9 cellular contexts compared by ENCODE assay signal in genomic region chr2:217835931-217836881, GRCh38.
DNase-seq lines count a peak whose midpoint lies in the region; ATAC-seq, FAIRE-seq and TF ChIP-seq lines count a peak whose summit lies in the region.
"Had no signal": no experiment of that assay in that cellular context is flagged by ENCODE, and none has a peak within 500 bp of the region (broad histone marks: within the 10 kb centered on the region; RNA-seq: fewer than 3 reads in every experiment).

No MANE protein-coding gene starts in this region.

- no peak for TF ChIP-seq EP300 in H1 (IDR thresholded peaks at IDR 0.05; ENCODE audit: borderline replicate concordance in 1 of 2, low read depth in 2 of 2, low read length in 2 of 2)
- TF ChIP-seq EP300 in upper lobe of left lung (IDR thresholded peaks at IDR 0.05) = no peak

- H3K4me2 ChIP-seq in H1 (ENCODE audit: insufficient read depth in 1 of 2, low read depth in 2 of 2, low read length in 2 of 2) = no peak overlapping the region

- no peaks in the 10 kb centered on the region for H3K36me3 ChIP-seq in H1 (ENCODE audit: control insufficient read depth in 2 of 4, insufficient read depth in 4 of 4, low read length in 3 of 4)
- peaks cover 39% of the 10 kb centered on the region for H3K36me3 ChIP-seq in mesodermal cell (ENCODE audit: control insufficient read depth, insufficient read depth, low read length)
- peaks cover 9 to 70% (median 44%) of the 10 kb centered on the region in 4 donors for H3K36me3 ChIP-seq in upper lobe of left lung

- no peaks in the 10 kb centered on the region for H3K79me1 ChIP-seq in H1 (ENCODE audit: low read depth, low read length)

- FAIRE-seq in H1 (lab: Jason Lieb, UNC) = no peak

- TF ChIP-seq CTCF in H1 (IDR thresholded peaks at IDR 0.05; ENCODE audit: control extremely low read depth in 1 of 3, insufficient read depth in 1 of 3, low read depth in 1 of 3, low read length in 3 of 3) (no peak), upper lobe of left lung (IDR thresholded peaks at IDR 0.05) (no peak)

- H4K8ac ChIP-seq in H1 (ENCODE audit: extremely low read depth, insufficient read depth, low read length) = no peak overlapping the region

- POLR2A ChIA-PET in H1 (lab: Charles Lee; ENCODE audit: partially characterized antibody) = interaction anchor here (0.8 to 1.6 kb wide), 2 partner anchors 9 to 10 kb away, joined by 3 read pairs; no protein-coding TSS in a partner anchor

- no peak overlapping the region for H2AFZ ChIP-seq in H1 (ENCODE audit: low read length)

- TF ChIP-seq POLR2A in H1 (IDR thresholded peaks at IDR 0.05; ENCODE audit: control extremely low read depth in 1 of 2, low read depth in 2 of 2, low read length in 2 of 2) = no peak
- no peak for TF ChIP-seq POLR2A in upper lobe of left lung (IDR thresholded peaks at IDR 0.05)

- H3K27me3 ChIP-seq in H1 (replicated peaks in 1 of 4; ENCODE audit: control insufficient read depth in 3 of 4, extremely low read depth in 1 of 4, insufficient read depth in 3 of 4, low read length in 3 of 4) (no peaks in the 10 kb centered on the region), upper lobe of left lung (no peaks in the 10 kb centered on the region)

- H3K4me3 ChIP-seq in H1 (ENCODE audit: extremely low read depth in 1 of 4, insufficient read depth in 2 of 4, low read depth in 3 of 4, low read length in 4 of 4) (no peak overlapping the region), mesodermal cell (ENCODE audit: extremely low read depth, insufficient read depth, low read length, poor library complexity, severe bottlenecking) (no peak overlapping the region), upper lobe of left lung (no peak overlapping the region)

- DNase-seq in RPMI7951 (ENCODE audit: low read depth) (peak; percentile 94), H1 (ENCODE audit: low read depth in 1 of 2, low spot score in 2 of 2) (no peak), upper lobe of left lung (peak in 1 of 2 donors; percentile 57), NCI-H2107 treated with DMSO at 0.1 percent for 48 hours (lab: John Stamatoyannopoulos, UW; ENCODE audit: unreplicated experiment) (no peak), HuH-7 (ENCODE audit: low spot score) (no peak)
- DNase-seq: activated gamma-delta T cell had no signal

- H2BK120ac ChIP-seq in H1 (replicated peaks; ENCODE audit: low read depth, low read length) = no peak overlapping the region

- H3K4me1 ChIP-seq in H1 (replicated peaks in 1 of 4; ENCODE audit: control insufficient read depth in 3 of 4, insufficient read depth in 4 of 4, low read length in 3 of 4) (peaks cover 0 to 9% (median 6%) of the 10 kb centered on the region in 4 experiments; a peak in 5 of 7 replicates), mesodermal cell (ENCODE audit: control insufficient read depth, insufficient read depth, low read length, poor library complexity, severe bottlenecking) (peaks cover 8% of the 10 kb centered on the region), upper lobe of left lung (peaks cover 56 to 71% (median 60%) of the 10 kb centered on the region in 4 donors)

- no peaks in the 10 kb centered on the region for H3K79me2 ChIP-seq in H1 (ENCODE audit: control insufficient read depth in 1 of 2, insufficient read depth in 2 of 2, low read length in 2 of 2)

- H4K20me1 ChIP-seq in H1 (replicated peaks in 1 of 2; ENCODE audit: control insufficient read depth in 1 of 2, insufficient read depth in 2 of 2, low read length in 2 of 2) = no peaks in the 10 kb centered on the region

- ATAC-seq in upper lobe of left lung (ENCODE audit: low FRiP score in 2 of 2) = peak; percentile 9 to 85
- ATAC-seq in GM19463 (IDR thresholded peaks at IDR 0.05; ENCODE audit: unreplicated experiment) = no peak

- H3K4ac ChIP-seq in H1 (replicated peaks; ENCODE audit: insufficient read length, low read depth, low read length) = no peak overlapping the region

- H2BK20ac ChIP-seq in H1 (ENCODE audit: low read length) = no peak overlapping the region

- TF ChIP-seq RAD21 in H1 (IDR thresholded peaks at IDR 0.05 in 1 of 2, conservative IDR thresholded peaks at IDR 0.05 in 1 of 2; ENCODE audit: low read depth in 2 of 2, low read length in 2 of 2) = no peak

- CTCF ChIA-PET in H1 (lab: Charles Lee; ENCODE audit: partially characterized antibody) = interaction anchor here (0.9 to 3.6 kb wide), 16 partner anchors 10 to 166 kb away, joined by 3 to 25 read pairs (median 4); partner anchors contain the start of gene TNS1

- WGBS in H1 (ENCODE audit: extremely low coverage in 1 of 2, insufficient coverage in 1 of 2, insufficient read length in 1 of 2, insufficient replicate concordance in 2 of 2, low coverage in 1 of 2, low lambda C conversion rate in 2 of 2, missing lambda C conversion rate in 1 of 2), 2 experiments = 87% methylated on average over 17 of the region's 18 CpGs; no CpG with 5 or more reads in 1 of the 2 experiments
- 80 to 84% methylated on average over 10 to 15 of the region's 18 CpGs for WGBS in mesodermal cell (ENCODE audit: insufficient coverage in 2 of 2), 2 experiments
- WGBS in upper lobe of left lung, 2 donors = 82 to 83% methylated on average over 17 to 18 of the region's 18 CpGs

- H3K18ac ChIP-seq in H1 (ENCODE audit: extremely low read depth, low read length) = peak overlapping the region; percentile 34; the same call in 1 of the 2 replicates

- no peak overlapping the region for H4K5ac ChIP-seq in H1 (ENCODE audit: insufficient read length, low read depth, low read length)

- H3K23ac ChIP-seq in H1 (ENCODE audit: insufficient read length) = no peak overlapping the region

- H2BK12ac ChIP-seq in H1 (ENCODE audit: low read depth, low read length) = 0 out of 2 replicates have a peak overlapping the region, but pooled peaks have one; percentile 75

- no peaks in the 10 kb centered on the region; the same call in 1 of the 2 replicates for H3K23me2 ChIP-seq in H1 (ENCODE audit: low read depth, low read length)

- H3K9ac ChIP-seq in H1 (replicated peaks in 1 of 4; ENCODE audit: extremely low read depth in 1 of 4, low read depth in 3 of 4, low read length in 3 of 4) = no peak overlapping the region; a peak in 3 of 7 replicates

- no peak overlapping the region for H3K56ac ChIP-seq in H1 (replicated peaks; ENCODE audit: insufficient read length, low read depth, low read length)

- H2AK5ac ChIP-seq in H1 (ENCODE audit: low read depth, low read length) = 0 out of 2 replicates have a peak overlapping the region, but pooled peaks have one; percentile 13

- H3K27ac ChIP-seq in H1 (ENCODE audit: low read depth, low read length) (0 out of 2 replicates have a peak overlapping the region, but pooled peaks have one; percentile 5), mesodermal cell (ENCODE audit: low read depth, low read length, severe bottlenecking) (peak overlapping the region; percentile 88), upper lobe of left lung (peak overlapping the region; percentile 64 to 83 (median 72))
- H3K27ac ChIP-seq: HL-60 had no signal

- H2BK15ac ChIP-seq in H1 (ENCODE audit: low read length) = 0 out of 2 replicates have a peak overlapping the region, but pooled peaks have one; percentile 29

- H4K91ac ChIP-seq in H1 (replicated peaks; ENCODE audit: insufficient read length, low read length) = no peak overlapping the region

- H2BK5ac ChIP-seq in H1 (ENCODE audit: low read depth, low read length) = no peak overlapping the region; the same call in 1 of the 2 replicates

- no peak overlapping the region for H3K14ac ChIP-seq in H1 (ENCODE audit: insufficient read length)

- H3K9me3 ChIP-seq in H1 (ENCODE audit: insufficient read depth in 2 of 2, low read depth in 1 of 2, low read length in 1 of 2) = no peaks in the 10 kb centered on the region
- H3K9me3 ChIP-seq in mesodermal cell (ENCODE audit: control insufficient read depth, low read length) = no peaks in the 10 kb centered on the region
- H3K9me3 ChIP-seq in upper lobe of left lung = no peaks in the 10 kb centered on the region

TF ChIP-seq in H1, 55 proteins besides CTCF, POLR2A, EP300 and RAD21:
- TF ChIP-seq EGR1 (IDR thresholded peaks at IDR 0.05; ENCODE audit: borderline replicate concordance, low read depth, low read length) = no peak
- TF ChIP-seq CEBPB (IDR thresholded peaks at IDR 0.05; ENCODE audit: low read depth, low read length) = peak; percentile 78

Comparison
In these comparisons a context has a peak if more than half of its experiments do, and no peak if none do; other contexts are left out.
1. H3K27ac ChIP-seq: peak in every context shown above with its lines; median percentile 88 in mesodermal cell; 72 in upper lobe of left lung; 5 in H1.